ENCODE assay signal across 29 cellular contexts in the genomic region with DNA sequence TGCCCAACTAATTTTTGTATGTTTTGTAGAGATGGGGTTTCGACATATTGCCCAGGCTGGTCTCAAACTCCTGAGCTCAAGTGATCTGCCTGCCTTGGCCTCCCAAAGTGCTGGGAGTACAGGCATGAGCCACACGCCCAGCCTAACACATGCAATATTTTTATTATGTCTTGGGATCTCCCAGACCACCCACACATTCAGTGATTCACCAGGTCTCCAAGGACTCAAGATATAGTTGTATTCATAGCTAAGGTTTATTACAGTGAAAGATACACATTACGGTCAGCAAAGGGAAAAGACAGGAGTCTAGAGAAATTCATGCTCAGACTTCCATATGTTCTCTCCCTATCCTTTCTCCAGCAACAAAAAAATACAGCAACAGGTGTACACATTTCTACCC. TPM values are rescaled to one million over a fixed set of nuclear protein-coding genes. Genes with fewer than 3 reads are reported as not detected.
DNase-seq lines count a peak whose midpoint lies in the region; ATAC-seq and TF ChIP-seq lines count a peak whose summit lies in the region.
"Had no signal": no experiment of that assay in that cellular context is flagged by ENCODE, and none has a peak within 500 bp of the region (broad histone marks: within the 10 kb centered on the region; RNA-seq: fewer than 3 reads in every experiment).

No MANE protein-coding gene starts in this region.

- no peaks in the 10 kb centered on the region for H3K4me1 ChIP-seq in SJCRH30
- H3K4me1 ChIP-seq: ascending aorta, BLaER1, psoas muscle, thyroid gland had no signal

- H3K9me3 ChIP-seq in SJCRH30 (replicated peaks): no peaks in the 10 kb centered on the region
- H3K9me3 ChIP-seq: ascending aorta, BLaER1, neutrophil, psoas muscle, SK-N-SH, thyroid gland had no signal

- DNase-seq in AG04449 (ENCODE audit: low read depth, low spot score) (peak; percentile 26), SJCRH30 (peak; percentile 6 to 38), choroid plexus epithelial cell (ENCODE audit: low read depth) (peak; percentile 42), hepatic stellate cell (ENCODE audit: low spot score) (peak; percentile 10), COLO668 (lab: John Stamatoyannopoulos, UW; ENCODE audit: unreplicated experiment) (no peak), NAMALWA (ENCODE audit: low spot score) (no peak), midbrain (lab: John Stamatoyannopoulos, UW) (no peak)
- DNase-seq: activated CD8-positive, alpha-beta T cell treated with anti-CD3 and anti-CD28 coated beads for 36 hours; cerebellar nuclear complex; COR-L47; Karpas-422; mesenchymal stem cell; naive B cell; NCI-H1694 treated with DMSO at 0.1 percent for 48 hours; NCI-H2171; NCI-H510A; psoas muscle; SK-N-SH; T-helper 2 cell; thyroid gland had no signal

- no peak overlapping the region for H3K27ac ChIP-seq in SJCRH30
- H3K27ac ChIP-seq: ascending aorta, BLaER1, HL-60, neutrophil, psoas muscle, skin epidermis, thyroid gland had no signal

- no peak for TF ChIP-seq CTCF in AG04449 (IDR thresholded peaks at IDR 0.05; ENCODE audit: insufficient read depth, low read length, missing control alignments)
- no peak for TF ChIP-seq CTCF in choroid plexus epithelial cell (conservative IDR thresholded peaks at IDR 0.05; ENCODE audit: low read depth, low read length)

- no peaks in the 10 kb centered on the region for H3K27me3 ChIP-seq in SJCRH30
- H3K27me3 ChIP-seq: ascending aorta, neutrophil, thyroid gland had no signal

- no peaks in the 10 kb centered on the region for H3K36me3 ChIP-seq in SJCRH30
- H3K36me3 ChIP-seq: ascending aorta, BLaER1, neutrophil, thyroid gland had no signal

- POLR2A ChIA-PET in AG04449 (lab: Yijun Ruan, JAX): no interaction called here

- CTCF ChIA-PET in AG04449 (lab: Yijun Ruan, JAX): no interaction called here

- no peak for ATAC-seq in esophagus mucosa
- ATAC-seq: activated CD8-positive, alpha-beta T cell treated with anti-CD3 and anti-CD28 coated beads for 36 hours; activated T-helper 17 cell treated with anti-CD3 and anti-CD28 coated beads, Interleukin-2, amount 50 U/mL, for 72 hours; GM23338; left lobe of liver; psoas muscle had no signal

- H3K4me3 ChIP-seq in AG04449 (ENCODE audit: low read depth, low read length): no peak overlapping the region
- H3K4me3 ChIP-seq in SJCRH30: no peak overlapping the region
- no peak overlapping the region for H3K4me3 ChIP-seq in choroid plexus epithelial cell (ENCODE audit: low read depth, low read length)
- H3K4me3 ChIP-seq: ascending aorta, BLaER1, GM23338, psoas muscle, skin epidermis, thyroid gland had no signal

RNA-seq across cellular contexts. Expression of gene FAM120C, which starts 25.5 kb away (rescaled TPM):
- 4.2 and 4.6 TPM in 2 replicates for total RNA-seq in SJCRH30 (2014; rRNA removed; shearing (Covaris generic))
- total RNA-seq in esophagus mucosa: 8.2 TPM

Comparison
In these comparisons a context has a peak if more than half of its experiments do, and no peak if none do; other contexts are left out.
1. DNase-seq: peak in AG04449 (single experiment), SJCRH30 (2 of 2), choroid plexus epithelial cell (single experiment) and hepatic stellate cell (single experiment); none in COLO668 (single experiment), NAMALWA (single experiment) and midbrain (single experiment).